Comparison of ENCODE assay signal across 11 cellular contexts in the genomic region with DNA sequence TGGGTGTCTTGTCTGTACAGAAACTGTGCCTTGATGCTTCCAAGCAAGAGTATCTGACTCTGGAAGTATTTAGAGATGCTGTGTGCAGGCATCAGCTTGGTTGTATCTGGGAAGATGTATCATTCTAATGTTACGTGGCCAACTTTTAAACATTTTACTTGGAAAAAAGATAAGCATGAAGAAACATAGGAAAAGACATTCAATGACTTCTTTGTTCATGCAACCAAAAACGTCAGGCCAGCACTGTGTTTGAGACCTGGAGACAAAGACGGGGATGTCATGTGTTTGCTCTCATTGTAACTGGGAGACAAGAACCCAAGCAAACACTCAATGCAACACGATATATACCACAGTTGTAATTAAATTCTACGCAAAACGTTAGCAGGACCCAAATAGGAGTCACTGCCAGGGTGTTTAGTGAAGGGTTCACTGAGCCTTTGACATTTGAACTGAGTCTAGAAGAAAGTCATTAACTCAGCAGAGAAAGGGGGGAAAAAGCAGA. TPM values are rescaled to one million over a fixed set of nuclear protein-coding genes. Genes with fewer than 3 reads are reported as not detected.
A peak's percentile ranks its signal among the peaks of the same experiment; 100 is the strongest.
DNase-seq lines count a peak whose midpoint lies in the region; ATAC-seq and TF ChIP-seq lines count a peak whose summit lies in the region.
"Had no signal": no experiment of that assay in that cellular context is flagged by ENCODE, and none has a peak within 500 bp of the region (broad histone marks: within the 10 kb centered on the region; RNA-seq: fewer than 3 reads in every experiment).

No MANE protein-coding gene starts in this region.

- TF ChIP-seq CTCF in uterus (IDR thresholded peaks at IDR 0.05) (no peak), thyroid gland (IDR thresholded peaks at IDR 0.05) (no peak)

- TF ChIP-seq POLR2A in uterus (IDR thresholded peaks at IDR 0.05) (no peak), thyroid gland (IDR thresholded peaks at IDR 0.05) (no peak)

- intact Hi-C loops in Right ventricle myocardium inferior (cut with DNase I) (no loop called here), cardiac septum (cut with DNase I) (loop anchor here (5.0 kb wide), 1 partner anchor 64 kb away; no protein-coding TSS in a partner anchor), uterus (cut with DNase I; ENCODE audit: low total_unique reads) (no loop called here), thyroid gland (cut with DNase I) (no loop called here)

- H3K4me1 ChIP-seq in uterus (no peaks in the 10 kb centered on the region), thyroid gland (peaks cover 0 to 14% of the 10 kb centered on the region in 2 donors)

- no peak overlapping the region for H3K4me3 ChIP-seq in uterus
- no peak overlapping the region for H3K4me3 ChIP-seq in thyroid gland (replicated peaks in 1 of 3)

- H3K27me3 ChIP-seq in uterus, result no peaks in the 10 kb centered on the region
- H3K27me3 ChIP-seq in thyroid gland, result no peaks in the 10 kb centered on the region

- H3K9me3 ChIP-seq in uterus (no peaks in the 10 kb centered on the region), thyroid gland (no peaks in the 10 kb centered on the region)

- DNase-seq in Right ventricle myocardium inferior (ENCODE audit: missing footprints) (no peak), cardiac septum (ENCODE audit: low spot score) (no peak), midbrain (lab: John Stamatoyannopoulos, UW) (peak; percentile 66), uterus (no peak), thyroid gland (no peak), NCI-H446 (lab: John Stamatoyannopoulos, UW) (no peak)
- DNase-seq in stimulated activated CD8-positive, alpha-beta memory T cell treated with anti-CD3 and anti-CD28 coated beads, Interleukin-4, amount 100 ng/mL, for 48 hours, result no peak
- DNase-seq: H9; MM.1S; stimulated activated CD4-positive, alpha-beta T cell treated with anti-CD3 and anti-CD28 coated beads, Interleukin-4, amount 100 ng/mL, for 1 hour had no signal

- peak; percentile 72 for ATAC-seq in Right ventricle myocardium inferior

- H3K36me3 ChIP-seq in uterus, result no peaks in the 10 kb centered on the region
- no peaks in the 10 kb centered on the region for H3K36me3 ChIP-seq in thyroid gland

- WGBS in thyroid gland, 2 donors, result 87 to 88% methylated on average over 6 of the region's 6 CpGs

- H3K27ac ChIP-seq in cingulate gyrus (ENCODE audit: low read depth, low read length) (peak overlapping the region; percentile 76), uterus (no peak overlapping the region), thyroid gland (no peak overlapping the region)

RNA-seq across cellular contexts. Expression of a gene that starts 8.9 kb away (rescaled TPM):
- total RNA-seq in Right ventricle myocardium inferior, result 40.5 TPM
- total RNA-seq in cardiac septum, result 48.9 TPM
- 10 to 100 TPM in 3 of 4 donors, 1 to 10 TPM in 1; 5.6 to 64.7 (median 32.8) TPM for total RNA-seq in uterus
- total RNA-seq in thyroid gland, result 10 to 100 TPM in 3 of 4 donors, 1 to 10 TPM in 1; 9.7 to 28.1 (median 21.3) TPM
